21 cellular contexts compared by ENCODE assay signal in the genomic region with DNA sequence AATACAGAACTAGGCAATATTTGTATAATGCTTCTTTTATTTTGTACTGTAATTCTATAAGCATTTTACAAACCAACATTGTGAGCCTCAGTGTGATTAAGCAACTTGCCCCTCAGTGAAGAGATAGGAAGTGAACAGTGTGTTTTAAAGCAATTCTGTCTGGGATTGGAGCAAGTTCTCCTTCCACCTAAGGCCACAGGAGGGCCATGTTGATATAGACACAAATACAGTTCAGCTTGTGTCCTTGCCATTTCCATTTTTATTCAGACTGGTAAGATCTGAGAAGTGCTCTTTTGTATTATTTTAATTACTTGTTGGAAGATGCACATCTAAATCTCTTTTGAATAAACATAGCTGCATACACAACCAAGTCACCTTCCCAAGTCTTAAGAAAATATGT.
A peak's percentile ranks its signal among the peaks of the same experiment; 100 is the strongest.
DNase-seq lines count a peak whose midpoint lies in the region; ATAC-seq, FAIRE-seq and TF ChIP-seq lines count a peak whose summit lies in the region.
"Had no signal": no experiment of that assay in that cellular context is flagged by ENCODE, and none has a peak within 500 bp of the region (broad histone marks: within the 10 kb centered on the region; RNA-seq: fewer than 3 reads in every experiment).

No MANE protein-coding gene starts in this region.

- H3K27me3 ChIP-seq in WERI-Rb-1 (ENCODE audit: insufficient read depth, low read depth, severe bottlenecking) (no peaks in the 10 kb centered on the region), neural cell (ENCODE audit: insufficient read depth, low read depth, low read length) (no peaks in the 10 kb centered on the region), ascending aorta (no peaks in the 10 kb centered on the region)
- H3K27me3 ChIP-seq: neutrophil, suprapubic skin had no signal

- no peak overlapping the region for H2AFZ ChIP-seq in neural cell (ENCODE audit: low read depth, low read length)

- DNase-seq in D721Med (ENCODE audit: insufficient read length, low spot score): no peak
- peak; percentile 52 for DNase-seq in NAMALWA (ENCODE audit: low spot score)
- DNase-seq in WERI-Rb-1: peak; percentile 12
- no peak for DNase-seq in GM10266 (ENCODE audit: extremely low spot score)
- no peak for DNase-seq in ascending aorta (ENCODE audit: low spot score in 2 of 2)
- no peak for DNase-seq in DMS 273 treated with DMSO at 0.1 percent for 48 hours (lab: John Stamatoyannopoulos, UW)
- DNase-seq: activated CD4-positive, alpha-beta T cell treated with anti-CD3 and anti-CD28 coated beads for 36 hours; activated gamma-delta T cell treated with Interleukin-2 at 50 U/mL for 16 hours; AML-193; Calu3; GDM1; kidney glomerular epithelial cell; NCI-H146; NCI-H446; stimulated activated CD4-positive, alpha-beta T cell treated with anti-CD3 and anti-CD28 coated beads, Interleukin-12 subunit alpha, Interleukin-12 subunit beta, amount 100 ng/mL, for 4 hours had no signal

- no peak for TF ChIP-seq EP300 in neural cell (conservative IDR thresholded peaks at IDR 0.05; ENCODE audit: poor library complexity, severe bottlenecking)

- H3K9me2 ChIP-seq in neural cell (ENCODE audit: insufficient read depth, low read length): no peaks in the 10 kb centered on the region

- H3K9ac ChIP-seq in neural cell (ENCODE audit: low read length): no peak overlapping the region

- H3K36me3 ChIP-seq in WERI-Rb-1 (no peaks in the 10 kb centered on the region), neural cell (ENCODE audit: insufficient read depth, low read length) (no peaks in the 10 kb centered on the region), ascending aorta (no peaks in the 10 kb centered on the region)
- H3K36me3 ChIP-seq: neutrophil, suprapubic skin had no signal

- H3K4me3 ChIP-seq in WERI-Rb-1 (ENCODE audit: low read depth, low read length) (no peak overlapping the region), neural cell (ENCODE audit: low read length) (no peak overlapping the region), ascending aorta (no peak overlapping the region)
- H3K4me3 ChIP-seq: GM12878, suprapubic skin had no signal

- TF ChIP-seq CTCF in D721Med (IDR thresholded peaks at IDR 0.05; ENCODE audit: insufficient read depth, missing control alignments) (peak; percentile 28), WERI-Rb-1 (IDR thresholded peaks at IDR 0.05; ENCODE audit: low read depth, low read length) (peak; percentile 39), neural cell (IDR thresholded peaks at IDR 0.05; ENCODE audit: poor library complexity, severe bottlenecking) (peak; percentile 62), GM10266 (IDR thresholded peaks at IDR 0.05; ENCODE audit: control insufficient read depth, insufficient read depth, low read depth, missing control alignments) (no peak), ascending aorta (IDR thresholded peaks at IDR 0.05) (no peak)

- H3F3A ChIP-seq in neural cell (ENCODE audit: insufficient read depth, low read length, poor library complexity, severe bottlenecking): no peaks in the 10 kb centered on the region

- H3K9me3 ChIP-seq in WERI-Rb-1 (ENCODE audit: severe bottlenecking) (no peaks in the 10 kb centered on the region), neural cell (ENCODE audit: low read length) (no peaks in the 10 kb centered on the region), ascending aorta (no peaks in the 10 kb centered on the region)
- H3K9me3 ChIP-seq: neutrophil, suprapubic skin had no signal

- H4K20me1 ChIP-seq in neural cell (ENCODE audit: insufficient read depth): no peaks in the 10 kb centered on the region

- no peak overlapping the region for H3K4me2 ChIP-seq in neural cell (ENCODE audit: low read length)

- no peak for ATAC-seq in HG03342 (IDR thresholded peaks at IDR 0.05; ENCODE audit: unreplicated experiment)
- ATAC-seq: activated CD4-positive, alpha-beta T cell treated with anti-CD3 and anti-CD28 coated beads for 36 hours; GM12878; HCT116 had no signal

- TF ChIP-seq RAD21 in neural cell (conservative IDR thresholded peaks at IDR 0.05): peak; percentile 70

- FAIRE-seq in D721Med (lab: Jason Lieb, UNC): no peak
- FAIRE-seq: GM12878 had no signal

- intact Hi-C loops in ascending aorta (cut with DNase I): no loop called here

- no peaks in the 10 kb centered on the region for H3K4me1 ChIP-seq in ascending aorta
- H3K4me1 ChIP-seq: suprapubic skin had no signal

- H3K79me2 ChIP-seq in neural cell (replicated peaks; ENCODE audit: insufficient read depth, low read length): no peaks in the 10 kb centered on the region

- H3K27ac ChIP-seq in WERI-Rb-1: no peak overlapping the region
- H3K27ac ChIP-seq in neural cell (ENCODE audit: low read length): no peak overlapping the region
- H3K27ac ChIP-seq in ascending aorta: no peak overlapping the region
- H3K27ac ChIP-seq: neutrophil, suprapubic skin had no signal

TF ChIP-seq in neural cell, 6 proteins besides CTCF, POLR2A, EP300 and RAD21:
- no peak for TF ChIP-seq TAF1 (IDR thresholded peaks at IDR 0.05; ENCODE audit: low read depth)
- peak; percentile 64 for TF ChIP-seq SMC3 (conservative IDR thresholded peaks at IDR 0.05; ENCODE audit: poor library complexity)

Comparison
In these comparisons a context has a peak if more than half of its experiments do, and no peak if none do; other contexts are left out.
1. DNase-seq: peak in NAMALWA (single experiment) and WERI-Rb-1 (single experiment); none in D721Med (single experiment), GM10266 (single experiment), ascending aorta (0 of 2) and DMS 273 treated with DMSO at 0.1 percent for 48 hours (single experiment).
2. CTCF ChIP-seq: peak in D721Med (single experiment), WERI-Rb-1 (single experiment) and neural cell (single experiment); none in GM10266 (single experiment) and ascending aorta (0 of 3).